Comparison of ENCODE assay signal across 8 cellular contexts in the genomic region with DNA sequence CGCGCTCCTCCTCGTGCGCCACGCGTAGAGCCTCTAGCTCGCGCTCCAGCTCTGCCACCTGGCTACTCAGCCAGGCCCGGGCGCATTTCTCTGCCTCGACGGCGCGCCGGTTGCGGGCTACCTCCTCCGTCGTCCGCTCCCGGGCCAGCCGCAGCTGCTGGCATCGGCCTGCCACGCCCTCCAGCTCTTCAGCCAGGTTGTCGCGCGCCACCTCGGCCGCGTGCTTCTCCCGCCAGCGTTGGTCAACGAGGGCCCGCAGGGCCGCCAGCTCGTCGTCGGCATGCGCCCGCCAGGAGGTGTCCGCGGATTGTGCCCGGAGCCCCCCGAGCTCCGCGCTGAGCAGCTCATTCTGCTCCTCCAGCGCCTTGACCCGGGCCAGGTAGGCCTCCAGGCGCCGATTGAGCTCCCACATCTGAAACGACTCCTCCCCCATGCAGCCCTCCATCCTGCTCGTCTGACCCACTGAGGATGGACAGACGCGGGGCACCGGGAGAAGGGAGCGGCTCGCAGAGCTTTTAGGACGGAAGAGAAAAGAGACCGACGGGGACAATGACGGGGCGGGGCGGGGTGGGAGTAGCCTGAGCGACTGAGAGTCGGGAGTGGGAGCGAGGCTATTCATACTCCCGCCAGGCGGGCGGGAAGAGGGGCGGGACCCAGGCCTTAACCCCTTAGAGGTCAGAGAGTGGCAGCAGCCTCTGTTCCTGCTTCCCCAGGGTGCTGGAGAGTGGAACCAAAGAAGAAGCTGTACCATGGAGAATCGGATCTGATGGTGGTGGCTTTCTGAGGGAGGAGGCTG. TPM values are rescaled to one million over a fixed set of nuclear protein-coding genes. Genes with fewer than 3 reads are reported as not detected.
DNase-seq lines count a peak whose midpoint lies in the region; ATAC-seq and TF ChIP-seq lines count a peak whose summit lies in the region.

A gene with protein sequence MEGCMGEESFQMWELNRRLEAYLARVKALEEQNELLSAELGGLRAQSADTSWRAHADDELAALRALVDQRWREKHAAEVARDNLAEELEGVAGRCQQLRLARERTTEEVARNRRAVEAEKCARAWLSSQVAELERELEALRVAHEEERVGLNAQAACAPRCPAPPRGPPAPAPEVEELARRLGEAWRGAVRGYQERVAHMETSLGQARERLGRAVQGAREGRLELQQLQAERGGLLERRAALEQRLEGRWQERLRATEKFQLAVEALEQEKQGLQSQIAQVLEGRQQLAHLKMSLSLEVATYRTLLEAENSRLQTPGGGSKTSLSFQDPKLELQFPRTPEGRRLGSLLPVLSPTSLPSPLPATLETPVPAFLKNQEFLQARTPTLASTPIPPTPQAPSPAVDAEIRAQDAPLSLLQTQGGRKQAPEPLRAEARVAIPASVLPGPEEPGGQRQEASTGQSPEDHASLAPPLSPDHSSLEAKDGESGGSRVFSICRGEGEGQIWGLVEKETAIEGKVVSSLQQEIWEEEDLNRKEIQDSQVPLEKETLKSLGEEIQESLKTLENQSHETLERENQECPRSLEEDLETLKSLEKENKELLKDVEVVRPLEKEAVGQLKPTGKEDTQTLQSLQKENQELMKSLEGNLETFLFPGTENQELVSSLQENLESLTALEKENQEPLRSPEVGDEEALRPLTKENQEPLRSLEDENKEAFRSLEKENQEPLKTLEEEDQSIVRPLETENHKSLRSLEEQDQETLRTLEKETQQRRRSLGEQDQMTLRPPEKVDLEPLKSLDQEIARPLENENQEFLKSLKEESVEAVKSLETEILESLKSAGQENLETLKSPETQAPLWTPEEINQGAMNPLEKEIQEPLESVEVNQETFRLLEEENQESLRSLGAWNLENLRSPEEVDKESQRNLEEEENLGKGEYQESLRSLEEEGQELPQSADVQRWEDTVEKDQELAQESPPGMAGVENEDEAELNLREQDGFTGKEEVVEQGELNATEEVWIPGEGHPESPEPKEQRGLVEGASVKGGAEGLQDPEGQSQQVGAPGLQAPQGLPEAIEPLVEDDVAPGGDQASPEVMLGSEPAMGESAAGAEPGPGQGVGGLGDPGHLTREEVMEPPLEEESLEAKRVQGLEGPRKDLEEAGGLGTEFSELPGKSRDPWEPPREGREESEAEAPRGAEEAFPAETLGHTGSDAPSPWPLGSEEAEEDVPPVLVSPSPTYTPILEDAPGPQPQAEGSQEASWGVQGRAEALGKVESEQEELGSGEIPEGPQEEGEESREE (N-terminal part only) (minus strand): TSS at position 588 of the 796 bp plus-strand sequence. CDS start 143 bp downstream, at position 445.

- H3K4me3 ChIP-seq in AG04450 (ENCODE audit: low read depth, low read length) (peak within 1 kb of the TSS; percentile 64), iPS-18c (ENCODE audit: insufficient read depth, low read depth, low read length) (peak within 1 kb of the TSS; percentile 89), skeletal muscle cell (ENCODE audit: low read depth, low read length) (peak within 1 kb of the TSS; percentile 62)

- peaks cover 12% of the 10 kb centered on the region for H3K27me3 ChIP-seq in AG04450 (ENCODE audit: control insufficient read depth, insufficient read depth, low read length)

- CTCF ChIA-PET in AG04450 (lab: Charles Lee): interaction anchor here (0.5 to 8.4 kb wide), 22 partner anchors 10 to 256 kb away, joined by 3 to 204 read pairs (median 6); partner anchors contain the start of genes CRABP2 and METTL25B
- CTCF ChIA-PET in RWPE1 (lab: Yijun Ruan, JAX): interaction anchor here (0.6 to 3.9 kb wide), 8 partner anchors 13 to 65 kb away, joined by 3 to 19 read pairs (median 6); partner anchors contain the start of gene CRABP2

- H3K27ac ChIP-seq in AG04450 (ENCODE audit: low read depth, low read length) (peak within 1 kb of the TSS; percentile 31), RWPE1 (no peak within 1 kb of the TSS)

- ATAC-seq in HG02981 (IDR thresholded peaks at IDR 0.05; ENCODE audit: unreplicated experiment): no peak

- no peak for DNase-seq in AG04450 (ENCODE audit: low read depth, low spot score)
- peak; percentile 79 for DNase-seq in HK-2 (ENCODE audit: unreplicated experiment)
- DNase-seq in astrocyte of the hippocampus (ENCODE audit: low read depth, low spot score): peak; percentile 85
- no peak for DNase-seq in skeletal muscle cell (ENCODE audit: low read depth)
- no peak for DNase-seq in kidney tubule cell (ENCODE audit: low spot score)
- DNase-seq in RWPE1 (ENCODE audit: low spot score): no peak

- H3K9me3 ChIP-seq in AG04450 (ENCODE audit: control insufficient read depth, insufficient read depth, low read length): no peaks in the 10 kb centered on the region; the same call in 1 of the 2 replicates
- H3K9me3 ChIP-seq in iPS-18c (ENCODE audit: control insufficient read depth, insufficient read depth, low read length): no peaks in the 10 kb centered on the region

- TF ChIP-seq CTCF in AG04450 (IDR thresholded peaks at IDR 0.05; ENCODE audit: low read depth, low read length): no peak
- no peak for TF ChIP-seq CTCF in RWPE1 (conservative IDR thresholded peaks at IDR 0.05; ENCODE audit: low read depth)

- POLR2A ChIA-PET in AG04450 (lab: Yijun Ruan, JAX) (interaction anchor here (0.6 to 4.1 kb wide), 5 partner anchors 12 to 179 kb away, joined by 4 to 36 read pairs (median 7); partner anchors contain the start of genes ISG20L2 and METTL25B), RWPE1 (lab: Yijun Ruan, JAX; ENCODE audit: low non-redundant PET) (no interaction called here)

RNA-seq across cellular contexts. Expression of the gene that starts here (rescaled TPM):
- polyA plus RNA-seq in AG04450 (2011; rRNA removed): 15.7 and 19.2 TPM in 2 replicates
- polyA minus RNA-seq in AG04450 (2011; rRNA and poly(A)+ RNA removed): 18.7 and 20.4 TPM in 2 replicates

Comparison
In these comparisons a context has a peak if more than half of its experiments do, and no peak if none do; other contexts are left out.
1. DNase-seq: peak in HK-2 (single experiment) and astrocyte of the hippocampus (single experiment); none in AG04450 (single experiment), skeletal muscle cell (single experiment), kidney tubule cell (single experiment) and RWPE1 (single experiment).
2. Peak in every context shown above with its lines, with median percentiles within 50 percentile points of each other: H3K4me3 ChIP-seq.